16 cellular contexts compared by ENCODE assay signal in genomic region chr2:100407600-100407999, GRCh38. TPM values are rescaled to one million over a fixed set of nuclear protein-coding genes. Genes with fewer than 3 reads are reported as not detected.
DNase-seq lines count a peak whose midpoint lies in the region; ATAC-seq and TF ChIP-seq lines count a peak whose summit lies in the region.
"Had no signal": no experiment of that assay in that cellular context is flagged by ENCODE, and none has a peak within 500 bp of the region (broad histone marks: within the 10 kb centered on the region; RNA-seq: fewer than 3 reads in every experiment).

No MANE protein-coding gene starts in this region.

- H3K4me1 Mint-ChIP-seq in activated naive CD8-positive, alpha-beta T cell treated with anti-CD3 and anti-CD28 coated beads for 36 hours = peaks cover 2% of the 10 kb centered on the region
- peaks cover 2% of the 10 kb centered on the region for H3K4me1 Mint-ChIP-seq in CD8-positive, alpha-beta T cell (ENCODE audit: low read depth)
- H3K4me1 Mint-ChIP-seq: CD14-positive monocyte; CD4-positive, alpha-beta memory T cell had no signal

- CTCF ChIA-PET in CD8-positive, alpha-beta T cell (lab: Charles Lee) = interaction anchor here (0.9 kb wide), 1 partner anchor 26 kb away, joined by 4 read pairs; no protein-coding TSS in a partner anchor

- no peaks in the 10 kb centered on the region for H3K9me3 Mint-ChIP-seq in activated naive CD8-positive, alpha-beta T cell treated with anti-CD3 and anti-CD28 coated beads for 36 hours
- H3K9me3 Mint-ChIP-seq in CD8-positive, alpha-beta T cell = no peaks in the 10 kb centered on the region
- H3K9me3 Mint-ChIP-seq: CD14-positive monocyte; CD4-positive, alpha-beta memory T cell; GM23338 had no signal

- intact Hi-C loops in Right ventricle myocardium inferior (cut with DNase I) = no loop called here
- intact Hi-C loops in left cardiac atrium (cut with DNase I) = no loop called here
- intact Hi-C loops in CD8-positive, alpha-beta T cell (cut with DNase I, micrococcal nuclease) = no loop called here

- DNase-seq in Right ventricle myocardium inferior (ENCODE audit: missing footprints) (no peak), left cardiac atrium (no peak), caudate nucleus (lab: John Stamatoyannopoulos, UW) (no peak), right atrium auricular region (ENCODE audit: low spot score) (no peak), SKM-1 treated with dmso at 0.1 percent for 144 hours (lab: John Stamatoyannopoulos, UW; ENCODE audit: unreplicated experiment) (no peak)
- no peak for DNase-seq in activated naive CD8-positive, alpha-beta T cell treated with anti-CD3 and anti-CD28 coated beads for 36 hours
- DNase-seq in CD8-positive, alpha-beta T cell = no peak
- DNase-seq: 8988T; Calu3; CD4-positive, alpha-beta memory T cell; DMS79 treated with DMSO at 0.1 percent for 48 hours; GF-D8 had no signal

- peaks cover 0 to 34% of the 10 kb centered on the region in 2 donors for H3K4me1 ChIP-seq in right atrium auricular region
- no peaks in the 10 kb centered on the region for H3K4me1 ChIP-seq in CD8-positive, alpha-beta T cell (ENCODE audit: insufficient read depth, low read length)
- H3K4me1 ChIP-seq: BLaER1 had no signal

- H3K27me3 Mint-ChIP-seq in activated naive CD8-positive, alpha-beta T cell treated with anti-CD3 and anti-CD28 coated beads for 36 hours = no peaks in the 10 kb centered on the region
- no peaks in the 10 kb centered on the region for H3K27me3 Mint-ChIP-seq in CD8-positive, alpha-beta T cell (ENCODE audit: low read depth)

- peaks cover 26% of the 10 kb centered on the region for H3K36me3 ChIP-seq in right atrium auricular region
- peaks cover 10% of the 10 kb centered on the region for H3K36me3 ChIP-seq in CD8-positive, alpha-beta T cell (ENCODE audit: insufficient read depth, low read length)

- H3K27me3 ChIP-seq in right atrium auricular region = no peaks in the 10 kb centered on the region
- H3K27me3 ChIP-seq in CD8-positive, alpha-beta T cell (ENCODE audit: insufficient read depth, low read length) = no peaks in the 10 kb centered on the region
- H3K27me3 ChIP-seq: BLaER1 had no signal

- H3K27ac ChIP-seq in caudate nucleus (ENCODE audit: low read depth, low read length) = peak overlapping the region; percentile 52
- peak overlapping the region; percentile 60 to 66 for H3K27ac ChIP-seq in right atrium auricular region
- no peak overlapping the region for H3K27ac ChIP-seq in CD8-positive, alpha-beta T cell (ENCODE audit: low read depth, low read length)
- H3K27ac ChIP-seq: BLaER1 had no signal

- peak; percentile 9 for ATAC-seq in Right ventricle myocardium inferior
- no peak for ATAC-seq in left cardiac atrium
- no peak for ATAC-seq in CD8-positive, alpha-beta T cell
- ATAC-seq: GM23338, HCT116 had no signal

- H3K36me3 Mint-ChIP-seq in activated naive CD8-positive, alpha-beta T cell treated with anti-CD3 and anti-CD28 coated beads for 36 hours = peaks cover 4% of the 10 kb centered on the region
- peaks cover 41% of the 10 kb centered on the region for H3K36me3 Mint-ChIP-seq in CD8-positive, alpha-beta T cell

- POLR2A ChIA-PET in CD8-positive, alpha-beta T cell (lab: Charles Lee) = interaction anchor here (0.5 kb wide), 1 partner anchor 177 kb away, joined by 5 read pairs; no protein-coding TSS in a partner anchor

- no peaks in the 10 kb centered on the region for H3K9me3 ChIP-seq in right atrium auricular region
- no peaks in the 10 kb centered on the region for H3K9me3 ChIP-seq in CD8-positive, alpha-beta T cell (ENCODE audit: low read length)
- H3K9me3 ChIP-seq: BLaER1 had no signal

- TF ChIP-seq CTCF in right atrium auricular region (IDR thresholded peaks at IDR 0.05) = no peak
- TF ChIP-seq CTCF in CD8-positive, alpha-beta T cell (IDR thresholded peaks at IDR 0.05) = no peak

- H3K4me3 Mint-ChIP-seq in activated naive CD8-positive, alpha-beta T cell treated with anti-CD3 and anti-CD28 coated beads for 36 hours = no peak overlapping the region
- H3K4me3 Mint-ChIP-seq in CD8-positive, alpha-beta T cell = no peak overlapping the region
- H3K4me3 Mint-ChIP-seq: CD14-positive monocyte; CD4-positive, alpha-beta memory T cell; GM23338 had no signal

- no peak overlapping the region for H3K27ac Mint-ChIP-seq in activated naive CD8-positive, alpha-beta T cell treated with anti-CD3 and anti-CD28 coated beads for 36 hours
- H3K27ac Mint-ChIP-seq in CD8-positive, alpha-beta T cell = no peak overlapping the region

- no peak overlapping the region for H3K4me3 ChIP-seq in right atrium auricular region
- H3K4me3 ChIP-seq in CD8-positive, alpha-beta T cell (ENCODE audit: low read depth, low read length) = no peak overlapping the region
- H3K4me3 ChIP-seq: BLaER1, GM23338 had no signal

RNA-seq across cellular contexts. Expression of gene CHST10, which starts 9.9 kb away (rescaled TPM):
- total RNA-seq in Right ventricle myocardium inferior (10.5 TPM), left cardiac atrium (10 to 100 TPM; 10.9 to 14.5 TPM), right atrium auricular region (10 to 100 TPM; 12.5 to 16.4 TPM)
- 10 to 100 TPM; 13.4 to 14.7 TPM for total RNA-seq in activated naive CD8-positive, alpha-beta T cell treated with anti-CD3 and anti-CD28 coated beads for 36 hours
- 1 to 10 TPM; 6.0 to 7.6 TPM for total RNA-seq in CD8-positive, alpha-beta T cell
